Comparison of ENCODE assay signal across 7 cellular contexts in genomic region chr10:103069453-103070331, GRCh38.
DNase-seq lines count a peak whose midpoint lies in the region; ATAC-seq, FAIRE-seq and TF ChIP-seq lines count a peak whose summit lies in the region.

No MANE protein-coding gene starts in this region.

- no peak for TF ChIP-seq POLR2A in endothelial cell of umbilical vein (IDR thresholded peaks at IDR 0.05; ENCODE audit: low read depth, low read length)

- peak; percentile 4 for FAIRE-seq in endothelial cell of umbilical vein (lab: Jason Lieb, UNC)

- no peaks in the 10 kb centered on the region for H3K9me3 Mint-ChIP-seq in natural killer cell

- no peaks in the 10 kb centered on the region for H3K36me3 Mint-ChIP-seq in natural killer cell

- no peak overlapping the region for H3K9ac ChIP-seq in endothelial cell of umbilical vein (replicated peaks; ENCODE audit: extremely low read depth, insufficient read depth, low read length)

- no peaks in the 10 kb centered on the region for H3K9me3 ChIP-seq in endothelial cell of umbilical vein (replicated peaks; ENCODE audit: control insufficient read depth, insufficient read depth, low read length)

- dilution Hi-C loops in endothelial cell of umbilical vein (cut with MboI; ENCODE audit: extremely low pct_ligation_motif_present, low sequenced_read_pairs): no loop called here

- H2AFZ ChIP-seq in endothelial cell of umbilical vein (ENCODE audit: low read depth, low read length): no peak overlapping the region

- no peak overlapping the region for H3K4me2 ChIP-seq in endothelial cell of umbilical vein (ENCODE audit: insufficient read depth, low read length)

- TF ChIP-seq CTCF in GM12873 (IDR thresholded peaks at IDR 0.05; ENCODE audit: insufficient read depth, low read depth, low read length, missing control alignments): peak; percentile 76
- peak; percentile 49 to 55 for TF ChIP-seq CTCF in endothelial cell of umbilical vein (IDR thresholded peaks at IDR 0.05; ENCODE audit: extremely low read depth in 1 of 2, insufficient read depth in 1 of 2, low read depth in 1 of 2, low read length in 2 of 2)
- TF ChIP-seq CTCF in natural killer cell (IDR thresholded peaks at IDR 0.05): peak; percentile 76

- H3K4me1 Mint-ChIP-seq in natural killer cell: peaks cover 30 to 32% of the 10 kb centered on the region in 2 donors

- CTCF ChIA-PET in endothelial cell of umbilical vein (lab: Charles Lee): interaction anchor here (1.2 to 4.2 kb wide), 5 partner anchors 38 to 343 kb away, joined by 3 to 40 read pairs (median 4); partner anchors contain the start of gene CNNM2

- POLR2A ChIA-PET in endothelial cell of umbilical vein (lab: Charles Lee): no interaction called here

- BruUV-seq in endothelial cell of umbilical vein (replicated peaks; lab: Mats Ljungman, UMichigan): no TSS peak

- intact Hi-C loops in endothelial cell of umbilical vein (cut with micrococcal nuclease): loop anchor here (1.0 kb wide), 3 partner anchors 152 to 340 kb away; no protein-coding TSS in a partner anchor
- intact Hi-C loops in natural killer cell (cut with micrococcal nuclease): loop anchor here (1.0 to 5.0 kb wide), 3 partner anchors 152 to 342 kb away; no protein-coding TSS in a partner anchor

- H3K9me1 ChIP-seq in endothelial cell of umbilical vein (replicated peaks; ENCODE audit: control insufficient read depth, extremely low read depth, insufficient read depth, low read length): no peaks in the 10 kb centered on the region

- DNase-seq in NCI-H510A (lab: John Stamatoyannopoulos, UW) (peak; percentile 18), endothelial cell of umbilical vein (ENCODE audit: low read depth, low spot score) (peak; percentile 56), natural killer cell (peak; percentile 57)
- peak in 2 of 3 experiments; percentile 32 to 51 for DNase-seq in activated CD8-positive, alpha-beta memory T cell treated with anti-CD3 and anti-CD28 coated beads for 48 hours (ENCODE audit: low read depth in 2 of 3, low spot score in 2 of 3)
- peak; percentile 51 for DNase-seq in stimulated activated naive CD4-positive, alpha-beta T cell treated with Interleukin-2 at 50 U/mL for 16 hours (lab: John Stamatoyannopoulos, UW)

- H3K27me3 Mint-ChIP-seq in natural killer cell (ENCODE audit: low read depth in 2 of 2): no peaks in the 10 kb centered on the region

- H3K27ac Mint-ChIP-seq in natural killer cell: peak overlapping the region; percentile 80 to 82

- no peak overlapping the region for H3K27ac ChIP-seq in endothelial cell of umbilical vein (ENCODE audit: insufficient read depth, low read depth, low read length)

- H3K36me3 ChIP-seq in endothelial cell of umbilical vein (ENCODE audit: control insufficient read depth in 2 of 2, extremely low read depth in 1 of 2, insufficient read depth in 2 of 2, low read length in 2 of 2): no peaks in the 10 kb centered on the region

- no peaks in the 10 kb centered on the region for H4K20me1 ChIP-seq in endothelial cell of umbilical vein (replicated peaks; ENCODE audit: control insufficient read depth, extremely low read depth, insufficient read depth, low read length)

- no peak overlapping the region for H3K4me3 Mint-ChIP-seq in natural killer cell

- H3K4me1 ChIP-seq in endothelial cell of umbilical vein (ENCODE audit: control insufficient read depth, extremely low read depth, insufficient read depth, low read length): peaks cover 2% of the 10 kb centered on the region

- no peaks in the 10 kb centered on the region for H3K27me3 ChIP-seq in endothelial cell of umbilical vein (ENCODE audit: control insufficient read depth in 2 of 2, insufficient read depth in 2 of 2, low read length in 2 of 2)

- ATAC-seq in HG02642 (IDR thresholded peaks at IDR 0.05; ENCODE audit: poor library complexity, unreplicated experiment) (peak; percentile 74), natural killer cell (peak; percentile 80 to 88 (median 83))

- no peak overlapping the region for H3K4me3 ChIP-seq in endothelial cell of umbilical vein (replicated peaks in 1 of 3; ENCODE audit: insufficient read depth in 1 of 3, low read depth in 1 of 3, low read length in 3 of 3)

- H3K79me2 ChIP-seq in endothelial cell of umbilical vein (ENCODE audit: control insufficient read depth, insufficient read depth, low read length): no peaks in the 10 kb centered on the region

TF ChIP-seq in endothelial cell of umbilical vein, 7 proteins besides CTCF, POLR2A, EP300 and RAD21:
- TF ChIP-seq GATA2 (IDR thresholded peaks at IDR 0.05; ENCODE audit: insufficient read depth, insufficient read length, low read depth, low read length): no peak
- TF ChIP-seq EZH2 (IDR thresholded peaks at IDR 0.05; ENCODE audit: borderline replicate concordance, low read depth, low read length, severe bottlenecking): no peak
- TF ChIP-seq MAX (IDR thresholded peaks at IDR 0.05; ENCODE audit: insufficient read depth, insufficient read length): no peak
- no peak for TF ChIP-seq JUN (IDR thresholded peaks at IDR 0.05; ENCODE audit: borderline replicate concordance, insufficient read depth, insufficient read length, low read depth)
- no peak for TF ChIP-seq POLR2AphosphoS5 (IDR thresholded peaks at IDR 0.05; ENCODE audit: insufficient read depth, low read depth, low read length)
- TF ChIP-seq MYC (IDR thresholded peaks at IDR 0.05; ENCODE audit: low read depth, low read length): no peak
- TF ChIP-seq FOS (IDR thresholded peaks at IDR 0.05; ENCODE audit: borderline replicate concordance, insufficient read depth, low read length): no peak
